22 cellular contexts compared by ENCODE assay signal in the genomic region with DNA sequence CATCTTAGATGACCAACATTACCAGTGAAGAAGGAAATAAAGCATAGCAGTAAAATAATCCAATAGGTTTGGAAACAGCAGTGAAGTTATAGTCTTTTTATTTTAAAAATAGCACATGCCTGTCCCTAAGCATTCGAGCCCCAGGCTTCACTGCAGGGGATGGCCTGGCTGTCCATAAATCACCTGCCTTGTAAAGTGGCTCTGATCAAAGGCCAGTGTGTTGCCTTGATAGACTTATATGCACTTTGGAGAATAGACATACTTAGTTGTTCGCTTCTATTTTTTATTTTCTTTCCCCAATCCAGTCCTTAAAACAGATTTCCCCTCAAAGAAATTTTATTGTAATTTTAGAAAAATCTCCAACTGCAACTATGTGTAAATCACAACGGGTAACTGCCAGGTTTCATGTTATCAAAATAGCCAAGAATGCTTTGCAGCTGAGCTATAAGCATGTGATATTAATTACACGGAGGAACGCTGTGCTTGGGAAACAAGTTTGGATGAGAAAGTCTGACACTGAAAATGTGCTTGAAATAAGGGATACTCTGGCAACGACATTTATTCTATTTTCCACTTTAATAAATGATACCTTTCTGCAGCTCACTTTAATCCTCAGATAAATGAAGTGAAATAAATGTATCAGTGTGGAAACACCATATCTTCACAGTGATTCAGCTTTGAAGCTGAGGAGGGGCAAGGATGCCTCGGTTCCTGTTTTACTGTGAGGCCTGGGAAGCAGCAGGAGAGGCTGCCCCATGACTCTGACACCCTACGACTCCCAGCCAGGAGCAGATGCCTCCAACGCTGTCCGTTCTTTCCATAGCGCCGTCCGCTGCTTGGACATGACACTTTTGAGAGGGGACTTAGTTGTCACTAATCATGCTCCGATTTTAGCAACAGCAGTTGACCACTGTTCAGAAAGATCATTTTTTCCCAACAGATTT. TPM values are rescaled to one million over a fixed set of nuclear protein-coding genes. Genes with fewer than 3 reads are reported as not detected.
DNase-seq lines count a peak whose midpoint lies in the region; ATAC-seq and TF ChIP-seq lines count a peak whose summit lies in the region.
"Had no signal": no experiment of that assay in that cellular context is flagged by ENCODE, and none has a peak within 500 bp of the region (broad histone marks: within the 10 kb centered on the region; RNA-seq: fewer than 3 reads in every experiment).

No MANE protein-coding gene starts in this region.

- H3K9me3 ChIP-seq in heart right ventricle (peaks cover 0 to 13% (median 0%) of the 10 kb centered on the region in 11 donors), mucosa of descending colon (peaks cover 3% of the 10 kb centered on the region)
- H3K9me3 ChIP-seq: ovary had no signal

- TF ChIP-seq CTCF in heart right ventricle (IDR thresholded peaks at IDR 0.05): no peak
- TF ChIP-seq CTCF in mucosa of descending colon (IDR thresholded peaks at IDR 0.05): no peak

- ATAC-seq in SK-N-SH treated with all-trans-retinoic acid at 6 μM for 48 hours (peak; percentile 74), heart right ventricle (peak in 5 of 8 donors; percentile 54 to 74 (median 70)), sciatic nerve (peak; percentile 84), mucosa of descending colon (no peak)

- intact Hi-C loops in heart right ventricle (cut with DNase I) (no loop called here), sciatic nerve (cut with DNase I) (no loop called here), mucosa of descending colon (cut with DNase I, micrococcal nuclease) (no loop called here)

- WGBS in heart right ventricle, 2 donors: 43 to 59% methylated on average over 14 of the region's 14 CpGs

- H3K4me1 ChIP-seq in heart right ventricle (peaks cover 0 to 13% (median 6%) of the 10 kb centered on the region in 9 donors), mucosa of descending colon (ENCODE audit: low read depth) (no peaks in the 10 kb centered on the region)
- H3K4me1 ChIP-seq: spleen had no signal

- DNase-seq in AG20443 (ENCODE audit: low spot score) (peak; percentile 32), heart right ventricle (no peak), sciatic nerve (ENCODE audit: low spot score) (no peak), mucosa of descending colon (no peak), NCI-H2107 treated with DMSO at 0.1 percent for 48 hours (lab: John Stamatoyannopoulos, UW; ENCODE audit: unreplicated experiment) (no peak), medulla oblongata (ENCODE audit: extremely low spot score) (no peak)
- DNase-seq in activated CD4-positive, alpha-beta T cell treated with anti-CD3 and anti-CD28 coated beads for 48 hours: no peak
- DNase-seq: activated CD8-positive, alpha-beta memory T cell treated with anti-CD3 and anti-CD28 coated beads for 24 hours; erythroblast; hippocampal formation; kidney; NCI-H1092; spleen; stimulated activated naive B cell treated with anti-CD40 and anti-IgM and Interleukin-4, amounts not matched to agents 10 μg/mL and 1 μg/mL and 100 μg/mL, for 72 hours had no signal

- no peaks in the 10 kb centered on the region for H3K36me3 ChIP-seq in heart right ventricle
- H3K36me3 ChIP-seq in mucosa of descending colon (ENCODE audit: low read depth): no peaks in the 10 kb centered on the region
- H3K36me3 ChIP-seq: ovary, spleen had no signal

- H3K27me3 ChIP-seq in heart right ventricle: peaks cover 0 to 3% (median 0%) of the 10 kb centered on the region in 7 donors
- H3K27me3 ChIP-seq: ovary had no signal

- H3K27ac ChIP-seq in heart right ventricle: peak overlapping the region in 4 of 10 donors; percentile 59 to 65 (median 61)
- H3K27ac ChIP-seq: HL-60, spleen had no signal

- H3K4me3 ChIP-seq in heart right ventricle (no peak overlapping the region), mucosa of descending colon (no peak overlapping the region)
- H3K4me3 ChIP-seq: K562, ovary, spleen had no signal

TF ChIP-seq in SK-N-SH treated with all-trans-retinoic acid at 6 μM for 48 hours, 23 proteins besides CTCF, POLR2A, EP300 and RAD21:
- no peak for TF ChIP-seq ESRRG (CRISPR knock-in tag; IDR thresholded peaks at IDR 0.05)
- no peak for TF ChIP-seq PPARA (CRISPR knock-in tag; IDR thresholded peaks at IDR 0.05; ENCODE audit: borderline replicate concordance)
- no peak for TF ChIP-seq SNAI2 (CRISPR knock-in tag; IDR thresholded peaks at IDR 0.05)
- no peak for TF ChIP-seq GLIS3 (CRISPR knock-in tag; IDR thresholded peaks at IDR 0.05)
- TF ChIP-seq, protein P1, sequence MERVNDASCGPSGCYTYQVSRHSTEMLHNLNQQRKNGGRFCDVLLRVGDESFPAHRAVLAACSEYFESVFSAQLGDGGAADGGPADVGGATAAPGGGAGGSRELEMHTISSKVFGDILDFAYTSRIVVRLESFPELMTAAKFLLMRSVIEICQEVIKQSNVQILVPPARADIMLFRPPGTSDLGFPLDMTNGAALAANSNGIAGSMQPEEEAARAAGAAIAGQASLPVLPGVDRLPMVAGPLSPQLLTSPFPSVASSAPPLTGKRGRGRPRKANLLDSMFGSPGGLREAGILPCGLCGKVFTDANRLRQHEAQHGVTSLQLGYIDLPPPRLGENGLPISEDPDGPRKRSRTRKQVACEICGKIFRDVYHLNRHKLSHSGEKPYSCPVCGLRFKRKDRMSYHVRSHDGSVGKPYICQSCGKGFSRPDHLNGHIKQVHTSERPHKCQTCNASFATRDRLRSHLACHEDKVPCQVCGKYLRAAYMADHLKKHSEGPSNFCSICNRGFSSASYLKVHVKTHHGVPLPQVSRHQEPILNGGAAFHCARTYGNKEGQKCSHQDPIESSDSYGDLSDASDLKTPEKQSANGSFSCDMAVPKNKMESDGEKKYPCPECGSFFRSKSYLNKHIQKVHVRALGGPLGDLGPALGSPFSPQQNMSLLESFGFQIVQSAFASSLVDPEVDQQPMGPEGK (CRISPR knock-in tag; IDR thresholded peaks at IDR 0.05; ENCODE audit: borderline replicate concordance): no peak
- TF ChIP-seq, protein P2, sequence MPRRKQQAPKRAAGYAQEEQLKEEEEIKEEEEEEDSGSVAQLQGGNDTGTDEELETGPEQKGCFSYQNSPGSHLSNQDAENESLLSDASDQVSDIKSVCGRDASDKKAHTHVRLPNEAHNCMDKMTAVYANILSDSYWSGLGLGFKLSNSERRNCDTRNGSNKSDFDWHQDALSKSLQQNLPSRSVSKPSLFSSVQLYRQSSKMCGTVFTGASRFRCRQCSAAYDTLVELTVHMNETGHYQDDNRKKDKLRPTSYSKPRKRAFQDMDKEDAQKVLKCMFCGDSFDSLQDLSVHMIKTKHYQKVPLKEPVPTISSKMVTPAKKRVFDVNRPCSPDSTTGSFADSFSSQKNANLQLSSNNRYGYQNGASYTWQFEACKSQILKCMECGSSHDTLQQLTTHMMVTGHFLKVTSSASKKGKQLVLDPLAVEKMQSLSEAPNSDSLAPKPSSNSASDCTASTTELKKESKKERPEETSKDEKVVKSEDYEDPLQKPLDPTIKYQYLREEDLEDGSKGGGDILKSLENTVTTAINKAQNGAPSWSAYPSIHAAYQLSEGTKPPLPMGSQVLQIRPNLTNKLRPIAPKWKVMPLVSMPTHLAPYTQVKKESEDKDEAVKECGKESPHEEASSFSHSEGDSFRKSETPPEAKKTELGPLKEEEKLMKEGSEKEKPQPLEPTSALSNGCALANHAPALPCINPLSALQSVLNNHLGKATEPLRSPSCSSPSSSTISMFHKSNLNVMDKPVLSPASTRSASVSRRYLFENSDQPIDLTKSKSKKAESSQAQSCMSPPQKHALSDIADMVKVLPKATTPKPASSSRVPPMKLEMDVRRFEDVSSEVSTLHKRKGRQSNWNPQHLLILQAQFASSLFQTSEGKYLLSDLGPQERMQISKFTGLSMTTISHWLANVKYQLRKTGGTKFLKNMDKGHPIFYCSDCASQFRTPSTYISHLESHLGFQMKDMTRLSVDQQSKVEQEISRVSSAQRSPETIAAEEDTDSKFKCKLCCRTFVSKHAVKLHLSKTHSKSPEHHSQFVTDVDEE (CRISPR knock-in tag; IDR thresholded peaks at IDR 0.05): no peak
- TF ChIP-seq, protein P3, sequence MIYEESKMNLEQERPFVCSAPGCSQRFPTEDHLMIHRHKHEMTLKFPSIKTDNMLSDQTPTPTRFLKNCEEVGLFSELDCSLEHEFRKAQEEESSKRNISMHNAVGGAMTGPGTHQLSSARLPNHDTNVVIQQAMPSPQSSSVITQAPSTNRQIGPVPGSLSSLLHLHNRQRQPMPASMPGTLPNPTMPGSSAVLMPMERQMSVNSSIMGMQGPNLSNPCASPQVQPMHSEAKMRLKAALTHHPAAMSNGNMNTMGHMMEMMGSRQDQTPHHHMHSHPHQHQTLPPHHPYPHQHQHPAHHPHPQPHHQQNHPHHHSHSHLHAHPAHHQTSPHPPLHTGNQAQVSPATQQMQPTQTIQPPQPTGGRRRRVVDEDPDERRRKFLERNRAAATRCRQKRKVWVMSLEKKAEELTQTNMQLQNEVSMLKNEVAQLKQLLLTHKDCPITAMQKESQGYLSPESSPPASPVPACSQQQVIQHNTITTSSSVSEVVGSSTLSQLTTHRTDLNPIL (CRISPR knock-in tag; IDR thresholded peaks at IDR 0.05; ENCODE audit: low read depth): no peak

RNA-seq across cellular contexts. Expression of a gene that starts 5.5 kb away (rescaled TPM):
- total RNA-seq in heart right ventricle: not detected
- not detected for polyA plus RNA-seq in heart right ventricle
- not detected for total RNA-seq in sciatic nerve
- total RNA-seq in mucosa of descending colon: not detected
- total RNA-seq: activated T-helper 2 cell treated with anti-CD3 and anti-CD28 coated beads, Interferon-gamma antibody, Interleukin-2, Interleukin-4, amounts not matched to agents 10 μg/mL and 5 μg/mL and 100 μg/mL, durations not matched to agents 14 hours and 24 hours and 36 hours; K562; kidney; ovary; RPMI7951; spleen had no signal
- polyA plus RNA-seq: AG04450, K562, spleen, urinary bladder had no signal
